Comparison of ENCODE assay signal across 1 cellular context in genomic region chr17:66509913-66510312, GRCh38.
TF ChIP-seq lines count a peak whose summit lies in the region.

No MANE protein-coding gene starts in this region.

TF ChIP-seq in A549, 52 proteins besides CTCF, POLR2A, EP300 and RAD21 (continued from another document):
- TF ChIP-seq NR3C1 (IDR thresholded peaks at IDR 0.05): no peak
- no peak for TF ChIP-seq ELK1 (IDR thresholded peaks at IDR 0.05; ENCODE audit: low read depth, low read length)
